ENCODE assay signal across 11 cellular contexts in the genomic region with DNA sequence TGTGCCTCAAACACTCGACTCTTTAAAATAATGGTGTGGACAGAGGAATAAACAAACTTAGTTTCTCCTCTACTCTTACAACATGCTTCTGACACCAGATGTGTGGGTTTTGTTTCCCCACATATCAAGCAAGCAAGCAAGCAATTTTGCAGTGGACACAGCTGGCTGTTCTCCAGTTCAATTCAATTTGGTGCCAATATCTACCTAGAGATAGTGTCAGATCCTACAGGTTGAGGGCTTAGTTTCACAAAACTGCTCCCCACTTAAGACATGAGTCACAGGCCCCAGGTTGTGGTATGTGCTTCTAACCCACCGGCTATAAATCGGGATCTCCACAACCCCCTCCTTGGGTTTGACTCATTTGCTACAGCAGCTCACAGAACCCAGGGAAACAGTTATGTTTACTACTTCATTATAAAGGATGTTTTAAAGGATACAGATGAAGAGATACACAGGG.
DNase-seq lines count a peak whose midpoint lies in the region; ATAC-seq and TF ChIP-seq lines count a peak whose summit lies in the region.
"Had no signal": no experiment of that assay in that cellular context is flagged by ENCODE, and none has a peak within 500 bp of the region (broad histone marks: within the 10 kb centered on the region; RNA-seq: fewer than 3 reads in every experiment).

No MANE protein-coding gene starts in this region.

- TF ChIP-seq CTCF in gastroesophageal sphincter (IDR thresholded peaks at IDR 0.05) = no peak

- intact Hi-C loops in Right ventricle myocardium inferior (cut with DNase I) = no loop called here

- no peak overlapping the region for H3K27ac ChIP-seq in gastroesophageal sphincter
- H3K27ac ChIP-seq: right lobe of liver had no signal

- no peak for TF ChIP-seq POLR2A in gastroesophageal sphincter (IDR thresholded peaks at IDR 0.05)

- peak overlapping the region; percentile 64 to 71 for H3K4me3 Mint-ChIP-seq in effector memory CD8-positive, alpha-beta T cell

- no peaks in the 10 kb centered on the region for H3K9me3 Mint-ChIP-seq in effector memory CD8-positive, alpha-beta T cell

- no peaks in the 10 kb centered on the region for H3K27me3 Mint-ChIP-seq in effector memory CD8-positive, alpha-beta T cell

- H3K27me3 ChIP-seq in gastroesophageal sphincter = no peaks in the 10 kb centered on the region
- H3K27me3 ChIP-seq: right lobe of liver had no signal

- H3K4me3 ChIP-seq in gastroesophageal sphincter = no peak overlapping the region
- H3K4me3 ChIP-seq: right lobe of liver had no signal

- TF ChIP-seq EP300 in gastroesophageal sphincter (IDR thresholded peaks at IDR 0.05) = no peak

- H3K36me3 Mint-ChIP-seq in effector memory CD8-positive, alpha-beta T cell (ENCODE audit: insufficient read depth) = peaks cover 73% of the 10 kb centered on the region

- H3K9me3 ChIP-seq in gastroesophageal sphincter = peaks cover 0 to 10% (median 0%) of the 10 kb centered on the region in 3 donors
- H3K9me3 ChIP-seq: right lobe of liver had no signal

- H3K4me1 Mint-ChIP-seq in effector memory CD8-positive, alpha-beta T cell (ENCODE audit: low read depth in 2 of 2) = peaks cover 76 to 92% of the 10 kb centered on the region in 2 donors

- ATAC-seq in effector memory CD8-positive, alpha-beta T cell (replicated peaks) = peak; percentile 71
- no peak for ATAC-seq in gastroesophageal sphincter
- no peak for ATAC-seq in Right ventricle myocardium inferior

- H3K27ac Mint-ChIP-seq in effector memory CD8-positive, alpha-beta T cell = peak overlapping the region; percentile 92 to 94

- no peaks in the 10 kb centered on the region for H3K36me3 ChIP-seq in gastroesophageal sphincter
- H3K36me3 ChIP-seq: right lobe of liver had no signal

- WGBS in gastroesophageal sphincter (ENCODE audit: low coverage in 1 of 2), 2 donors = 82 to 86% methylated on average over 1 to 3 of the region's 3 CpGs

- peaks cover 0 to 28% (median 0%) of the 10 kb centered on the region in 3 donors for H3K4me1 ChIP-seq in gastroesophageal sphincter

- peak; percentile 33 for DNase-seq in NK-92 treated with Interleukin-12 subunit alpha and Interleukin-12 subunit beta, amount 100 ng/mL, for 24 hours (lab: John Stamatoyannopoulos, UW)
- DNase-seq in NK-92 (lab: John Stamatoyannopoulos, UW; ENCODE audit: unreplicated experiment) (no peak), amniotic stem cell (lab: John Stamatoyannopoulos, UW) (no peak), Right ventricle myocardium inferior (ENCODE audit: missing footprints) (no peak)
- peak; percentile 50 to 53 for DNase-seq in activated CD4-positive, alpha-beta T cell treated with anti-CD3 and anti-CD28 coated beads for 4 hours
- no peak for DNase-seq in effector memory CD8-positive, alpha-beta T cell
- DNase-seq in stimulated activated CD4-positive, alpha-beta T cell treated with anti-CD3 and anti-CD28 coated beads, Interleukin-2, amount 100 ng/mL, for 4 hours (ENCODE audit: low read depth) = peak; percentile 44
- DNase-seq: left cardiac atrium, NCI-H1694, right lobe of liver had no signal

Comparison
In these comparisons a context has a peak if more than half of its experiments do, and no peak if none do; other contexts are left out.
1. DNase-seq: peak in NK-92 treated with Interleukin-12 subunit alpha and Interleukin-12 subunit beta, amount 100 ng/mL, for 24 hours (single experiment), activated CD4-positive, alpha-beta T cell treated with anti-CD3 and anti-CD28 coated beads for 4 hours (2 of 2) and stimulated activated CD4-positive, alpha-beta T cell treated with anti-CD3 and anti-CD28 coated beads, Interleukin-2, amount 100 ng/mL, for 4 hours (single experiment); none in NK-92 (single experiment), effector memory CD8-positive, alpha-beta T cell (0 of 3), amniotic stem cell (single experiment) and Right ventricle myocardium inferior (single experiment).